In genomic region chr15:59528429-59528828, GRCh38 we compare ENCODE assay signal across 15 cellular contexts.
DNase-seq lines count a peak whose midpoint lies in the region; ATAC-seq and TF ChIP-seq lines count a peak whose summit lies in the region.
"Had no signal": no experiment of that assay in that cellular context is flagged by ENCODE, and none has a peak within 500 bp of the region (broad histone marks: within the 10 kb centered on the region; RNA-seq: fewer than 3 reads in every experiment).

No MANE protein-coding gene starts in this region.

- DNase-seq in activated CD4-positive, alpha-beta T cell treated with anti-CD3 and anti-CD28 coated beads, Interleukin-2, amount 10 ng/mL, durations not matched to agents 7 days and 5 days: no peak
- no peak for DNase-seq in activated CD4-positive, alpha-beta T cell treated with anti-CD3 and anti-CD28 coated beads, Interleukin-2, amount 50 U/mL, for 4 hours
- DNase-seq in PC-3: no peak
- peak; percentile 20 for DNase-seq in islet precursor cell
- DNase-seq in transverse colon: no peak
- no peak for DNase-seq in activated T-helper 2 cell treated with anti-CD3 and anti-CD28 coated beads, Interferon-gamma antibody, Interleukin-2, Interleukin-4, amounts not matched to agents 10 μg/mL and 5 μg/mL and 100 μg/mL, durations not matched to agents 14 hours and 24 hours and 36 hours (ENCODE audit: low spot score)
- no peak for DNase-seq in NCI-H1048 (lab: John Stamatoyannopoulos, UW)
- DNase-seq: GF-D8 had no signal

- peak overlapping the region; percentile 37; the same call in 1 of the 2 replicates for H2AFZ ChIP-seq in PC-3 (ENCODE audit: low read length)

- H3K4me2 ChIP-seq in PC-3 (ENCODE audit: low read length): peak overlapping the region; percentile 17; the same call in 1 of the 2 replicates
- H3K4me2 ChIP-seq: SK-N-SH had no signal

- intact Hi-C loops in PC-3 (cut with micrococcal nuclease) (no loop called here), transverse colon (cut with DNase I; ENCODE audit: low total_unique reads) (no loop called here)
- intact Hi-C loops in activated T-helper 2 cell treated with anti-CD3 and anti-CD28 coated beads, Interferon-gamma antibody, Interleukin-2, Interleukin-4, amounts not matched to agents 10 μg/mL and 5 μg/mL and 100 μg/mL, durations not matched to agents 14 hours and 24 hours and 36 hours (cut with micrococcal nuclease): no loop called here

- H3K9me3 Mint-ChIP-seq in activated CD4-positive, alpha-beta T cell treated with anti-CD3 and anti-CD28 coated beads, Interleukin-2, amount 10 ng/mL, durations not matched to agents 7 days and 5 days: no peaks in the 10 kb centered on the region
- H3K9me3 Mint-ChIP-seq in activated T-helper 2 cell treated with anti-CD3 and anti-CD28 coated beads, Interferon-gamma antibody, Interleukin-2, Interleukin-4, amounts not matched to agents 10 μg/mL and 5 μg/mL and 100 μg/mL, durations not matched to agents 14 hours and 24 hours and 36 hours: no peaks in the 10 kb centered on the region
- H3K9me3 Mint-ChIP-seq: CD4-positive, alpha-beta T cell had no signal

- TF ChIP-seq POLR2A in transverse colon (IDR thresholded peaks at IDR 0.05): no peak

- H3K4me1 Mint-ChIP-seq in activated CD4-positive, alpha-beta T cell treated with anti-CD3 and anti-CD28 coated beads, Interleukin-2, amount 10 ng/mL, durations not matched to agents 7 days and 5 days: peaks cover 23% of the 10 kb centered on the region
- peaks cover 13% of the 10 kb centered on the region for H3K4me1 Mint-ChIP-seq in activated T-helper 2 cell treated with anti-CD3 and anti-CD28 coated beads, Interferon-gamma antibody, Interleukin-2, Interleukin-4, amounts not matched to agents 10 μg/mL and 5 μg/mL and 100 μg/mL, durations not matched to agents 14 hours and 24 hours and 36 hours (ENCODE audit: low read depth)

- CTCF ChIA-PET in activated CD4-positive, alpha-beta T cell treated with anti-CD3 and anti-CD28 coated beads, Interleukin-2, amount 10 ng/mL, durations not matched to agents 7 days and 5 days (lab: Charles Lee): interaction anchor here (0.6 to 1.4 kb wide), 15 partner anchors 9 to 1300 kb away, joined by 3 to 6 read pairs (median 3); no protein-coding TSS in a partner anchor
- CTCF ChIA-PET in PC-3 (lab: Charles Lee): interaction anchor here (0.6 to 1.2 kb wide), 9 partner anchors 22 to 1314 kb away, joined by 3 to 6 read pairs (median 3); no protein-coding TSS in a partner anchor

- H3K27ac ChIP-seq in PC-3 (ENCODE audit: low read length) (no peak overlapping the region), transverse colon (peak overlapping the region in 3 of 4 donors; percentile 22 to 42 (median 28))
- H3K27ac ChIP-seq: 22Rv1, GM23248 had no signal

- in situ Hi-C loops in transverse colon (cut with MboI; ENCODE audit: low pct_ligation_motif_present in 1 of 4, low pct_unique_long_range_greater_than_20kb in 1 of 4, low sequenced_read_pairs in 3 of 4): no loop called here

- no peaks in the 10 kb centered on the region; the same call in 1 of the 2 replicates for H3K4me1 ChIP-seq in PC-3 (ENCODE audit: insufficient read depth, low read length)
- H3K4me1 ChIP-seq in transverse colon: peaks cover 0 to 38% (median 22%) of the 10 kb centered on the region in 4 donors
- H3K4me1 ChIP-seq: Caco-2, HAP-1 had no signal

- ATAC-seq in PC-3: no peak
- ATAC-seq in GM21723 (IDR thresholded peaks at IDR 0.05; ENCODE audit: unreplicated experiment): no peak

- no peaks in the 10 kb centered on the region for H3K79me2 ChIP-seq in PC-3 (ENCODE audit: low read length)

- no peaks in the 10 kb centered on the region for H3F3A ChIP-seq in PC-3 (ENCODE audit: low read length, unreplicated experiment)

- H3K36me3 Mint-ChIP-seq in activated CD4-positive, alpha-beta T cell treated with anti-CD3 and anti-CD28 coated beads, Interleukin-2, amount 10 ng/mL, durations not matched to agents 7 days and 5 days (ENCODE audit: low read depth): no peaks in the 10 kb centered on the region
- no peaks in the 10 kb centered on the region for H3K36me3 Mint-ChIP-seq in activated T-helper 2 cell treated with anti-CD3 and anti-CD28 coated beads, Interferon-gamma antibody, Interleukin-2, Interleukin-4, amounts not matched to agents 10 μg/mL and 5 μg/mL and 100 μg/mL, durations not matched to agents 14 hours and 24 hours and 36 hours (ENCODE audit: low read depth)

- H3K27ac Mint-ChIP-seq in activated CD4-positive, alpha-beta T cell treated with anti-CD3 and anti-CD28 coated beads, Interleukin-2, amount 10 ng/mL, durations not matched to agents 7 days and 5 days: peak overlapping the region; percentile 0
- H3K27ac Mint-ChIP-seq in activated T-helper 2 cell treated with anti-CD3 and anti-CD28 coated beads, Interferon-gamma antibody, Interleukin-2, Interleukin-4, amounts not matched to agents 10 μg/mL and 5 μg/mL and 100 μg/mL, durations not matched to agents 14 hours and 24 hours and 36 hours: no peak overlapping the region
- H3K27ac Mint-ChIP-seq: CD4-positive, alpha-beta T cell had no signal

- no peaks in the 10 kb centered on the region for H3K36me3 ChIP-seq in PC-3 (ENCODE audit: low read depth, low read length)
- no peaks in the 10 kb centered on the region for H3K36me3 ChIP-seq in transverse colon
- H3K36me3 ChIP-seq: HAP-1 had no signal

- 95% methylated on average over 1 of the region's 1 CpG; no CpG with 5 or more reads in 1 of the 2 donors for WGBS in transverse colon (ENCODE audit: low coverage in 1 of 2), 2 donors

- no peak overlapping the region for H3K9ac ChIP-seq in PC-3 (ENCODE audit: low read length)
- H3K9ac ChIP-seq: GM23248, SK-N-SH had no signal

- no peaks in the 10 kb centered on the region for H3K9me3 ChIP-seq in PC-3 (ENCODE audit: low read length)
- H3K9me3 ChIP-seq in transverse colon: no peaks in the 10 kb centered on the region
- H3K9me3 ChIP-seq: Caco-2, HAP-1, SK-N-SH had no signal

- H3K27me3 ChIP-seq in PC-3 (ENCODE audit: low read length): no peaks in the 10 kb centered on the region
- no peaks in the 10 kb centered on the region for H3K27me3 ChIP-seq in transverse colon

- H3K27me3 Mint-ChIP-seq in activated CD4-positive, alpha-beta T cell treated with anti-CD3 and anti-CD28 coated beads, Interleukin-2, amount 10 ng/mL, durations not matched to agents 7 days and 5 days: peaks cover 5% of the 10 kb centered on the region
- H3K27me3 Mint-ChIP-seq in activated T-helper 2 cell treated with anti-CD3 and anti-CD28 coated beads, Interferon-gamma antibody, Interleukin-2, Interleukin-4, amounts not matched to agents 10 μg/mL and 5 μg/mL and 100 μg/mL, durations not matched to agents 14 hours and 24 hours and 36 hours (ENCODE audit: low read depth): peaks cover 17% of the 10 kb centered on the region

- POLR2A ChIA-PET in activated CD4-positive, alpha-beta T cell treated with anti-CD3 and anti-CD28 coated beads, Interleukin-2, amount 10 ng/mL, durations not matched to agents 7 days and 5 days (lab: Charles Lee): no interaction called here
- POLR2A ChIA-PET in PC-3 (lab: Charles Lee; ENCODE audit: unreplicated experiment): interaction anchor here (0.6 kb wide), 1 partner anchor 445 kb away, joined by 6 read pairs; no protein-coding TSS in a partner anchor

- H3K4me3 ChIP-seq in PC-3 (ENCODE audit: low read length): no peak overlapping the region
- H3K4me3 ChIP-seq in transverse colon: no peak overlapping the region
- H3K4me3 ChIP-seq: GM23248, HAP-1 had no signal

- no peak for TF ChIP-seq CTCF in PC-3 (conservative IDR thresholded peaks at IDR 0.05; ENCODE audit: low read depth, low read length)
- no peak for TF ChIP-seq CTCF in transverse colon (IDR thresholded peaks at IDR 0.05)

- H4K20me1 ChIP-seq in PC-3 (ENCODE audit: low read length): no peaks in the 10 kb centered on the region

- H3K9me2 ChIP-seq in PC-3 (replicated peaks; ENCODE audit: low read length): no peaks in the 10 kb centered on the region
- H3K9me2 ChIP-seq: SK-N-SH had no signal

- H3K4me3 Mint-ChIP-seq in activated CD4-positive, alpha-beta T cell treated with anti-CD3 and anti-CD28 coated beads, Interleukin-2, amount 10 ng/mL, durations not matched to agents 7 days and 5 days: no peak overlapping the region
- H3K4me3 Mint-ChIP-seq in activated T-helper 2 cell treated with anti-CD3 and anti-CD28 coated beads, Interferon-gamma antibody, Interleukin-2, Interleukin-4, amounts not matched to agents 10 μg/mL and 5 μg/mL and 100 μg/mL, durations not matched to agents 14 hours and 24 hours and 36 hours (ENCODE audit: low read depth): no peak overlapping the region
- H3K4me3 Mint-ChIP-seq: CD4-positive, alpha-beta T cell had no signal

- no TSS peak for BruUV-seq in PC-3 (replicated peaks; lab: Mats Ljungman, UMichigan)

- TF ChIP-seq EP300 in transverse colon (IDR thresholded peaks at IDR 0.05; ENCODE audit: low read depth): no peak
